In the genomic region with DNA sequence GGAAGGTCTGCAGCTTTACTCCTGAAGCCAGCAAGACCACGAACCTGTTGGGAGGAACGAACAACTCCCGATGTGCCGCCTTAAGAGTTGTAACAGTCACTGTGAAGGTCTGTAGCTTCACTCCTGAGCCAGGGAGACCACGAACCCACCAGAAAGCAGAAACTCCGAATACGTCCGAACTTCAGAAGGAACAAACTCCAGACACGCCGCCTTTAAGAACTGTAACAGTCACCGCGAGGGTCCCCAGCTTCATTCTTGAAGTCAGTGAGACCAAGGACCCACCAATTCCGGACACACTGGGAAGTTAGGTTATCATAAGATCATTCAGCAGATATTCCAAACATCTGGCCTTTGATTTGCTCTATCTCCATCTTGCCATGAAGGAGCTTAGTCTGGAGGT, we compare ENCODE assay signal across 4 cellular contexts.
"Had no signal": no experiment of that assay in that cellular context is flagged by ENCODE, and none has a peak within 500 bp of the region (broad histone marks: within the 10 kb centered on the region; RNA-seq: fewer than 3 reads in every experiment).

No MANE protein-coding gene starts in this region.

- H3K4me3 ChIP-seq: K562 had no signal

- DNase-seq: IMR-90, KBM-7, KG1 had no signal
